ENCODE assay signal across 23 cellular contexts in the genomic region with DNA sequence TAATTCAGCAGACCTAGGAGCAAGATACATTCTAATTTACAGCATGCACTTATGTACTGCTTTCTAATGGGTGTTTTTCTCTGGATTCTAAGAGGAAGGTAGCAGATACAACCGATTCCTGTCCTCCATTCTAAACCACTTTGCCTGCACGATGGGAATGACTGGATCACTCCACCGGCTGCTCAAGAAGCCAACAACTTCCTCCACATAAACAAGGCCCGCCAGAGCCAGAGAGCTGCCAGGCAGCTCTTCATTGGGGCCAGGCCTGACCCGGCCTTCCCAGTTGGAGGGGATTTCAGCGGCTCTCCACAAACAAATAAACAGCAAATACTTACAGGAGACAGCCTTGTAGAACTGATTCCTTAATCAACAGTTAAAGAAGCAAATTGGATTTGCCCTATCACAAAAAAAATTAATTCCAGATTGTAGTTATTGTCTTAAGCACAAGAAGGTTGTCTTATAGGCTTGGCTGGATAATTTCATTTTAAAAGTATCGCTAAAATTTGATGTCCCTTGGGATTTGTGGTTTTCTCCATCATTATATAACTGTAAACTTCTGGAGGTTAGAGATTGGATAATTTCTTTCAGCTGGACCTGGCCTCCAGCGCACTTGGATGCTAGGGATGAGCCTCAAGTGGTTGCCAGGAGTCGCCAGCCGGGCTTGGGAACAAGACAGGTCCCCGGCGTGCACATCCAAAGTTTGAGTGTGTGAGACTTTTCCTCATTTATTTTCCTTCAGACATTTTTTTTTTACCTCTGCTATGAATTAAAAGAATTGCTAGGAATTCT. TPM values are rescaled to one million over a fixed set of nuclear protein-coding genes. Genes with fewer than 3 reads are reported as not detected.
DNase-seq lines count a peak whose midpoint lies in the region; ATAC-seq and TF ChIP-seq lines count a peak whose summit lies in the region.
"Had no signal": no experiment of that assay in that cellular context is flagged by ENCODE, and none has a peak within 500 bp of the region (broad histone marks: within the 10 kb centered on the region; RNA-seq: fewer than 3 reads in every experiment).

No MANE protein-coding gene starts in this region.

- no peaks in the 10 kb centered on the region for H3K79me2 ChIP-seq in OCI-LY7 (ENCODE audit: insufficient read depth, low read depth, low read length)

- intact Hi-C loops in left cardiac atrium (cut with DNase I): loop anchor here in 1 of 2 donors (10.0 kb wide), 1 partner anchor 48 kb away; no protein-coding TSS in a partner anchor
- intact Hi-C loops in posterior vena cava (cut with DNase I): no loop called here
- intact Hi-C loops in OCI-LY7 (cut with micrococcal nuclease; ENCODE audit: unreplicated experiment): no loop called here

- H3K36me3 ChIP-seq in SK-N-MC (ENCODE audit: insufficient read depth, low read length): peaks cover 21% of the 10 kb centered on the region; the same call in 1 of the 2 replicates
- H3K36me3 ChIP-seq in OCI-LY7 (ENCODE audit: insufficient read depth, low read length): no peaks in the 10 kb centered on the region
- H3K36me3 ChIP-seq: esophagus squamous epithelium, suprapubic skin, upper lobe of right lung had no signal

- no peak overlapping the region for H3K4me2 ChIP-seq in OCI-LY7 (ENCODE audit: low read length)

- H4K20me1 ChIP-seq in OCI-LY7 (ENCODE audit: insufficient read depth, low read length): no peaks in the 10 kb centered on the region

- TF ChIP-seq CTCF in OCI-LY7 (conservative IDR thresholded peaks at IDR 0.05; ENCODE audit: low read length): no peak

- no peaks in the 10 kb centered on the region for H3K9me2 ChIP-seq in OCI-LY7 (ENCODE audit: insufficient read depth, low read length)

- no peaks in the 10 kb centered on the region for H3K9me3 ChIP-seq in SK-N-MC (ENCODE audit: low read depth, low read length)
- no peaks in the 10 kb centered on the region for H3K9me3 ChIP-seq in OCI-LY7 (ENCODE audit: low read length)
- H3K9me3 ChIP-seq: esophagus squamous epithelium, suprapubic skin, upper lobe of right lung had no signal

- H3K4me1 ChIP-seq in OCI-LY7 (ENCODE audit: insufficient read depth, low read length, poor library complexity, severe bottlenecking): no peaks in the 10 kb centered on the region
- H3K4me1 ChIP-seq: esophagus squamous epithelium, upper lobe of right lung had no signal

- no peak overlapping the region for H3K9ac ChIP-seq in SK-N-MC (ENCODE audit: insufficient read length)

- CTCF ChIA-PET in OCI-LY7 (lab: Charles Lee; ENCODE audit: unreplicated experiment): no interaction called here

- H3K27ac ChIP-seq in SK-N-MC (0 out of 2 replicates have a peak overlapping the region, but pooled peaks have one; percentile 31), OCI-LY7 (ENCODE audit: low read depth, low read length, poor library complexity, severe bottlenecking) (no peak overlapping the region)
- H3K27ac ChIP-seq: esophagus squamous epithelium, suprapubic skin, upper lobe of right lung had no signal

- DNase-seq in ELF-1 (ENCODE audit: low read depth, low spot score): peak; percentile 37
- DNase-seq in SK-N-MC (ENCODE audit: low read depth, low spot score): no peak
- no peak for DNase-seq in left cardiac atrium
- DNase-seq in posterior vena cava (ENCODE audit: low spot score): peak; percentile 59
- no peak for DNase-seq in hepatic stellate cell (ENCODE audit: low spot score)
- DNase-seq in NCI-H128 (lab: John Stamatoyannopoulos, UW; ENCODE audit: unreplicated experiment): no peak
- no peak for DNase-seq in OCI-LY7 (ENCODE audit: low spot score)
- no peak for DNase-seq in AG08396 (ENCODE audit: low spot score)
- DNase-seq: activated CD4-positive, alpha-beta T cell treated with anti-CD3 and anti-CD28 coated beads for 1 hour; activated CD8-positive, alpha-beta T cell treated with anti-CD3 and anti-CD28 coated beads, Interleukin-2, amount 10 ng/mL, durations not matched to agents 7 days and 5 days; activated effector memory CD4-positive, alpha-beta T cell treated with Interleukin-2 at 50 U/mL for 16 hours; activated T-cell treated with anti-CD3 and anti-CD28 coated beads for 4 hours; DMS153; esophagus squamous epithelium; H7; IMR-90; mammary epithelial cell; NCI-H1092 treated with DMSO at 0.1 percent for 48 hours; NCI-H187 treated with DMSO at 0.1 percent for 48 hours; NCI-H69; nucleus accumbens; upper lobe of right lung had no signal

- ATAC-seq in left cardiac atrium: peak; percentile 12 to 21
- ATAC-seq: activated CD8-positive, alpha-beta T cell treated with anti-CD3 and anti-CD28 coated beads, Interleukin-2, amount 10 ng/mL, durations not matched to agents 7 days and 5 days; upper lobe of right lung had no signal

- no peak overlapping the region for H2AFZ ChIP-seq in OCI-LY7 (ENCODE audit: low read length)

- BruUV-seq in OCI-LY7 (replicated peaks; lab: Mats Ljungman, UMichigan): no TSS peak

- no peak overlapping the region for H3K4me3 ChIP-seq in SK-N-MC
- no peak overlapping the region for H3K4me3 ChIP-seq in OCI-LY7 (ENCODE audit: low read depth, low read length, poor library complexity, severe bottlenecking)
- H3K4me3 ChIP-seq: esophagus squamous epithelium, suprapubic skin, upper lobe of right lung had no signal

- POLR2A ChIA-PET in OCI-LY7 (lab: Charles Lee): interaction anchor here (0.7 kb wide), 1 partner anchor 15 kb away, joined by 3 read pairs; no protein-coding TSS in a partner anchor

RNA-seq across cellular contexts. Expression of gene EBF3, which starts 20.9 kb away (rescaled TPM):
- total RNA-seq in left cardiac atrium: 10 to 100 TPM in 1 of 2 donors, 1 to 10 TPM in 1; 6.0 to 10.1 TPM
- total RNA-seq in posterior vena cava: 1 to 10 TPM; 8.7 to 9.1 TPM
- total RNA-seq in OCI-LY7 (2014; rRNA removed; shearing (Covaris generic)): not detected in 2 replicates
- not detected in 2 replicates for total RNA-seq in OCI-LY7 (2022)
- total RNA-seq: activated CD8-positive, alpha-beta T cell treated with anti-CD3 and anti-CD28 coated beads, Interleukin-2, amount 10 ng/mL, durations not matched to agents 7 days and 5 days had no signal

Comparison
In these comparisons a context has a peak if more than half of its experiments do, and no peak if none do; other contexts are left out.
1. DNase-seq: peak in ELF-1 (single experiment) and posterior vena cava (single experiment); none in SK-N-MC (single experiment), left cardiac atrium (single experiment), hepatic stellate cell (single experiment), NCI-H128 (single experiment), OCI-LY7 (single experiment) and AG08396 (single experiment).
2. RNA of gene EBF3, which starts 20.9 kb away (total RNA-seq): 6.0 to 10.1 TPM in left cardiac atrium and 8.7 to 9.1 TPM in posterior vena cava; not detected in OCI-LY7; every median in the first group is over 4 times any median in the second.